10 cellular contexts compared by ENCODE assay signal in the genomic region with DNA sequence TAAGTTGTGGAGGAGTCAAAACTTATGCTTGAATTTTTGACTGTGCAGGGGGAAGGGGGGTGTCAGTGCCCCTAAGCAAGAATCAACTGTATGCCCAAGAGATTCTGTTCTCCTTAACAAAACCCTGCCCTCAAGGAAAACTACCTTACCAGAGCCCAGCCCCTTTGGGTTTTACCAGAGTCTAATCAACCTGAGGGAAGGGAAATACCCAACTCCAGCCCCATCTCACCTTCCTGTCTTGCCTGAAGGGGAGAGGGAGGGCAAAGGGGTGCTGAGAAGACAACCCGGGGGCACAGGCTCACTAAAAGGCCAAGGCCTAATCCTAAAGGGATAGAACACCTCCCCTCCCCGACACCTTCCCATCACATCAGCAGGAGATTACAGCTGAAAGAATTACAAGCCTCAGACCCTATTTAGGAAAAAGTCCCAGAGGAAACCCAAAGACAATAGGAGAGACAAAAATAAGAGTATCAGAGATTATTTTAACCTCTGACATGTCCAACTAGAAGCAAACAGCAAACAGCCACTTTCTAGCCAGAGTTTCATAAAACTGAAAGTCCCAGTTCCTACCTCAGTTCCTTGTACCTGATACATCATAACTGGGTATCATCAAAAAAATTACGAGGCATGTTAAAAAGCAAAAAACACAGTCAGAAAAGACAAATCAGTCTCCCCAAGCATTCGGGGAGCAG. TPM values are rescaled to one million over a fixed set of nuclear protein-coding genes. Genes with fewer than 3 reads are reported as not detected.
DNase-seq lines count a peak whose midpoint lies in the region; ATAC-seq and TF ChIP-seq lines count a peak whose summit lies in the region.
"Had no signal": no experiment of that assay in that cellular context is flagged by ENCODE, and none has a peak within 500 bp of the region (broad histone marks: within the 10 kb centered on the region; RNA-seq: fewer than 3 reads in every experiment).

No MANE protein-coding gene starts in this region.

- H3K27me3 ChIP-seq in mucosa of rectum (ENCODE audit: control insufficient read depth in 2 of 2, insufficient read depth in 2 of 2, low read length in 2 of 2) (no peaks in the 10 kb centered on the region), Caco-2 (replicated peaks; ENCODE audit: control insufficient read depth, insufficient read depth, low read length) (no peaks in the 10 kb centered on the region)
- H3K27me3 ChIP-seq: ovary had no signal

- CTCF ChIA-PET in Caco-2 (lab: Charles Lee), result no interaction called here

- H3K36me3 Mint-ChIP-seq in Caco-2 (ENCODE audit: insufficient read depth, unreplicated experiment), result no peaks in the 10 kb centered on the region

- DNase-seq in NB4 (ENCODE audit: low read depth), result no peak
- DNase-seq in lower leg skin (ENCODE audit: low spot score in 2 of 2), result no peak
- no peak for DNase-seq in Caco-2
- DNase-seq in NCI-H524 treated with DMSO at 0.1 percent for 48 hours (lab: John Stamatoyannopoulos, UW), result no peak
- DNase-seq in mesenteric fat pad (ENCODE audit: low spot score), result no peak
- DNase-seq: glutamatergic neuron, ovary had no signal

- H3K9ac ChIP-seq in mucosa of rectum (ENCODE audit: low read depth in 1 of 2, low read length in 2 of 2), result no peak overlapping the region

- ATAC-seq in GM18502 (IDR thresholded peaks at IDR 0.05; ENCODE audit: poor library complexity, unreplicated experiment) (peak; percentile 50), GM21447 (IDR thresholded peaks at IDR 0.05; ENCODE audit: unreplicated experiment) (peak; percentile 38)

- H3K9me3 ChIP-seq in mucosa of rectum (ENCODE audit: control insufficient read depth in 2 of 2, low read length in 2 of 2) (no peaks in the 10 kb centered on the region), Caco-2 (no peaks in the 10 kb centered on the region)
- H3K9me3 ChIP-seq: ovary had no signal

- peak overlapping the region; percentile 28 to 50 for H3K27ac ChIP-seq in mucosa of rectum (ENCODE audit: low read depth in 2 of 2, low read length in 2 of 2)
- H3K27ac ChIP-seq: ovary had no signal

- 67 to 73% methylated on average over 4 of the region's 4 CpGs for WGBS in lower leg skin, 2 donors

- H3K4me3 ChIP-seq in NB4 (ENCODE audit: low read depth, low read length), result peak overlapping the region; percentile 5
- H3K4me3 ChIP-seq in mucosa of rectum (ENCODE audit: low read length in 2 of 2), result peak overlapping the region in 1 of 2 donors; percentile 33
- H3K4me3 ChIP-seq in lower leg skin (ENCODE audit: low read depth, poor library complexity, severe bottlenecking), result no peak overlapping the region
- no peak overlapping the region for H3K4me3 ChIP-seq in Caco-2 (ENCODE audit: low read depth, low read length)
- H3K4me3 ChIP-seq: ovary had no signal

- H3K4me1 Mint-ChIP-seq in Caco-2 (ENCODE audit: low read depth, unreplicated experiment), result peaks cover 8% of the 10 kb centered on the region

- POLR2A ChIA-PET in Caco-2 (lab: Charles Lee), result interaction anchor here (0.6 kb wide), 1 partner anchor 135 kb away, joined by 6 read pairs; a partner anchor contains a TSS

- no peak overlapping the region for H3K4me3 Mint-ChIP-seq in Caco-2 (ENCODE audit: unreplicated experiment)

- TF ChIP-seq POLR2A in NB4 (IDR thresholded peaks at IDR 0.05; ENCODE audit: extremely low read depth, insufficient read length), result no peak
- TF ChIP-seq POLR2A in lower leg skin (IDR thresholded peaks at IDR 0.05), result no peak

- H3K27ac Mint-ChIP-seq in Caco-2 (ENCODE audit: unreplicated experiment), result no peak overlapping the region

- no peaks in the 10 kb centered on the region for H3K4me1 ChIP-seq in mucosa of rectum (ENCODE audit: control insufficient read depth in 2 of 2, insufficient read depth in 2 of 2, low read length in 2 of 2)
- 0 out of 2 replicates have a peak, but pooled peaks cover 5% of the 10 kb centered on the region for H3K4me1 ChIP-seq in Caco-2

- BruUV-seq in Caco-2 (replicated peaks; lab: Mats Ljungman, UMichigan), result no TSS peak

- intact Hi-C loops in lower leg skin (cut with DNase I; ENCODE audit: low total_unique reads), result no loop called here
- intact Hi-C loops in Caco-2 (cut with micrococcal nuclease; ENCODE audit: unreplicated experiment), result no loop called here

- no peaks in the 10 kb centered on the region for H3K36me3 ChIP-seq in mucosa of rectum (ENCODE audit: control insufficient read depth in 2 of 2, insufficient read depth in 2 of 2, low read length in 2 of 2)
- no peaks in the 10 kb centered on the region for H3K36me3 ChIP-seq in Caco-2 (ENCODE audit: control insufficient read depth, insufficient read depth, low read length)
- H3K36me3 ChIP-seq: ovary had no signal

- no peaks in the 10 kb centered on the region for H3K9me3 Mint-ChIP-seq in Caco-2 (ENCODE audit: unreplicated experiment)

- no peak for TF ChIP-seq CTCF in NB4 (IDR thresholded peaks at IDR 0.05; ENCODE audit: low read depth, low read length)
- TF ChIP-seq CTCF in lower leg skin (IDR thresholded peaks at IDR 0.05), result no peak
- TF ChIP-seq CTCF in Caco-2 (IDR thresholded peaks at IDR 0.05; ENCODE audit: insufficient read depth in 1 of 2, low read depth in 1 of 2, low read length in 1 of 2, severe bottlenecking in 1 of 2, unreplicated experiment in 1 of 2), result no peak

- H3K27me3 Mint-ChIP-seq in Caco-2 (ENCODE audit: insufficient read depth, unreplicated experiment), result no peaks in the 10 kb centered on the region

RNA-seq across cellular contexts. Expression of a gene that starts 26.8 kb away (rescaled TPM):
- total RNA-seq in lower leg skin, result not detected
- 0.23 TPM in 1 of 2 replicates, not detected in the other for total RNA-seq in Caco-2 (2022)
- total RNA-seq in mesenteric fat pad, result not detected
- total RNA-seq: ovary had no signal
